In genomic region chr7:70595741-70596574, GRCh38 we compare ENCODE assay signal across 8 cellular contexts.
A peak's percentile ranks its signal among the peaks of the same experiment; 100 is the strongest.
DNase-seq lines count a peak whose midpoint lies in the region; ATAC-seq and TF ChIP-seq lines count a peak whose summit lies in the region.

No MANE protein-coding gene starts in this region.

- no peaks in the 10 kb centered on the region for H3K36me3 ChIP-seq in IMR-90 (ENCODE audit: control insufficient read depth, insufficient read depth, low read length)
- H3K36me3 ChIP-seq in adipocyte (ENCODE audit: control insufficient read depth, insufficient read depth, low read length, severe bottlenecking) = no peaks in the 10 kb centered on the region
- no peaks in the 10 kb centered on the region for H3K36me3 ChIP-seq in stomach

- no peak overlapping the region for H4K91ac ChIP-seq in IMR-90 (ENCODE audit: insufficient read depth, low read depth, low read length)

- no peak overlapping the region for H3K27ac ChIP-seq in IMR-90 (ENCODE audit: insufficient read depth, low read length)
- H3K27ac ChIP-seq in stomach = peak overlapping the region in 2 of 5 donors; percentile 19 to 60

- no peak for TF ChIP-seq POLR2A in IMR-90 (IDR thresholded peaks at IDR 0.05; ENCODE audit: low read depth, low read length)
- TF ChIP-seq POLR2A in stomach (IDR thresholded peaks at IDR 0.05) = no peak

- H3K27me3 ChIP-seq in IMR-90 (ENCODE audit: control insufficient read depth, insufficient read depth, low read length) = peaks cover 15% of the 10 kb centered on the region
- H3K27me3 ChIP-seq in adipocyte (replicated peaks; ENCODE audit: control insufficient read depth, insufficient read depth, low read length) = peaks cover 17% of the 10 kb centered on the region
- peaks cover 0 to 21% (median 16%) of the 10 kb centered on the region in 3 donors for H3K27me3 ChIP-seq in stomach

- H3K4me1 ChIP-seq in IMR-90 (ENCODE audit: control insufficient read depth, insufficient read depth, low read length) (no peaks in the 10 kb centered on the region), adipocyte (ENCODE audit: control insufficient read depth, insufficient read depth, low read length) (no peaks in the 10 kb centered on the region), stomach (peaks cover 0 to 35% (median 16%) of the 10 kb centered on the region in 4 donors)

- H2AK9ac ChIP-seq in IMR-90 (replicated peaks; ENCODE audit: low read depth, low read length, poor library complexity) = no peak overlapping the region

- no peak overlapping the region for H3K14ac ChIP-seq in IMR-90 (replicated peaks; ENCODE audit: low read depth, low read length)

- H2AFZ ChIP-seq in IMR-90 (replicated peaks; ENCODE audit: low read length, poor library complexity) = peak overlapping the region; percentile 56

- no peak overlapping the region for H2AK5ac ChIP-seq in IMR-90 (ENCODE audit: low read depth, low read length)

- ATAC-seq in IMR-90 (ENCODE audit: low read depth) = peak; percentile 57

- intact Hi-C loops in IMR-90 (cut with micrococcal nuclease) (no loop called here), stomach (cut with DNase I; ENCODE audit: low total_unique reads) (no loop called here)

- TF ChIP-seq EP300 in stomach (IDR thresholded peaks at IDR 0.05) = no peak

- no peak for TF ChIP-seq RAD21 in IMR-90 (IDR thresholded peaks at IDR 0.05; ENCODE audit: low read length)

- no peaks in the 10 kb centered on the region for H3K79me1 ChIP-seq in IMR-90 (ENCODE audit: low read depth in 1 of 2, low read length in 2 of 2)

- in situ Hi-C loops in IMR-90 (cut with MboI; ENCODE audit: low sequenced_read_pairs) = no loop called here

- no peak overlapping the region for H3K23ac ChIP-seq in IMR-90 (ENCODE audit: low read depth, low read length)

- 4% methylated on average over 32 of the region's 81 CpGs; no CpG with 5 or more reads in 1 of the 2 experiments for WGBS in IMR-90 (ENCODE audit: extremely low coverage in 2 of 2, insufficient read length in 1 of 2), 2 experiments
- WGBS in stomach, 5 donors = 3 to 10% (median 3%) methylated on average over 26 to 81 of the region's 81 CpGs

- H3K4me3 ChIP-seq in IMR-90 (ENCODE audit: insufficient read depth, low read depth, low read length) (no peak overlapping the region), adipocyte (ENCODE audit: low read length) (peak overlapping the region; percentile 46), stomach (peak overlapping the region; percentile 47 to 59 (median 50))

- H3K9me3 ChIP-seq in IMR-90 (ENCODE audit: control insufficient read depth, insufficient read depth, low read length) = no peaks in the 10 kb centered on the region
- H3K9me3 ChIP-seq in adipocyte (ENCODE audit: control insufficient read depth, low read length) = peaks cover 2% of the 10 kb centered on the region
- peaks cover 0 to 4% (median 0%) of the 10 kb centered on the region in 4 donors for H3K9me3 ChIP-seq in stomach

- H2BK120ac ChIP-seq in IMR-90 (ENCODE audit: low read depth, low read length) = no peak overlapping the region

- H2BK15ac ChIP-seq in IMR-90 (ENCODE audit: low read depth, low read length) = no peak overlapping the region

- H3K9ac ChIP-seq in IMR-90 (ENCODE audit: low read depth, low read length) (no peak overlapping the region), adipocyte (ENCODE audit: low read length) (no peak overlapping the region)

- no TSS peak for BruUV-seq in IMR-90 (replicated peaks; lab: Mats Ljungman, UMichigan)

- H3K4ac ChIP-seq in IMR-90 (ENCODE audit: low read depth, low read length) = no peak overlapping the region

- no peak overlapping the region for H3K18ac ChIP-seq in IMR-90 (ENCODE audit: low read depth, low read length)

- no peak overlapping the region for H2BK20ac ChIP-seq in IMR-90 (ENCODE audit: low read depth, low read length)

- dilution Hi-C loops in IMR-90 (cut with HindIII; ENCODE audit: low sequenced_read_pairs, unreplicated experiment) = no loop called here

- H3K4me2 ChIP-seq in IMR-90 (ENCODE audit: low read depth, low read length) = no peak overlapping the region; the same call in 1 of the 2 replicates

- TF ChIP-seq CTCF in IMR-90 (conservative IDR thresholded peaks at IDR 0.05; ENCODE audit: low read depth, low read length) (no peak), stomach (IDR thresholded peaks at IDR 0.05) (no peak)

- no peak overlapping the region for H4K5ac ChIP-seq in IMR-90 (ENCODE audit: low read depth, low read length)

- no peak overlapping the region for H4K8ac ChIP-seq in IMR-90 (ENCODE audit: low read depth in 2 of 2, low read length in 2 of 2)

- H3K56ac ChIP-seq in IMR-90 (ENCODE audit: extremely low read depth, insufficient read depth, low read length) = no peak overlapping the region

- CTCF ChIA-PET in IMR-90 (lab: Yijun Ruan, JAX) = no interaction called here

- H3K9me1 ChIP-seq in IMR-90 (ENCODE audit: insufficient read depth, low read length) = no peaks in the 10 kb centered on the region

- DNase-seq in GM03348 (ENCODE audit: low spot score) (peak; percentile 61), IMR-90 (no peak), adipocyte (ENCODE audit: low read depth) (no peak), left kidney (ENCODE audit: low read depth, low spot score) (peak; percentile 73), stomach (peak; percentile 33), epidermal melanocyte (ENCODE audit: insufficient read length, low spot score) (no peak), NCI-H524 treated with DMSO at 0.1 percent for 48 hours (lab: John Stamatoyannopoulos, UW) (no peak), T-helper 1 cell (no peak)

- H4K20me1 ChIP-seq in IMR-90 (ENCODE audit: insufficient read depth, low read length) = no peaks in the 10 kb centered on the region

- POLR2A ChIA-PET in IMR-90 (lab: Charles Lee; ENCODE audit: unreplicated experiment) = no interaction called here

- H2BK5ac ChIP-seq in IMR-90 (ENCODE audit: low read depth, low read length, poor library complexity, severe bottlenecking) = no peak overlapping the region

TF ChIP-seq in IMR-90, 13 proteins besides CTCF, POLR2A, EP300 and RAD21:
- TF ChIP-seq CEBPB (IDR thresholded peaks at IDR 0.05; ENCODE audit: low read depth, low read length) = no peak
- TF ChIP-seq SMC3 (IDR thresholded peaks at IDR 0.05; ENCODE audit: low read depth, low read length) = no peak
- TF ChIP-seq RFX5 (IDR thresholded peaks at IDR 0.05; ENCODE audit: low read depth, low read length) = no peak
- no peak for TF ChIP-seq USF2 (IDR thresholded peaks at IDR 0.05; ENCODE audit: low read depth, low read length)
- TF ChIP-seq RCOR1 (IDR thresholded peaks at IDR 0.05; ENCODE audit: insufficient replicate concordance, low read length) = no peak
- no peak for TF ChIP-seq NFE2L2 (IDR thresholded peaks at IDR 0.05; ENCODE audit: low read depth, low read length)
- TF ChIP-seq MAFK (IDR thresholded peaks at IDR 0.05; ENCODE audit: low read depth, low read length) = no peak
- TF ChIP-seq, protein P1, sequence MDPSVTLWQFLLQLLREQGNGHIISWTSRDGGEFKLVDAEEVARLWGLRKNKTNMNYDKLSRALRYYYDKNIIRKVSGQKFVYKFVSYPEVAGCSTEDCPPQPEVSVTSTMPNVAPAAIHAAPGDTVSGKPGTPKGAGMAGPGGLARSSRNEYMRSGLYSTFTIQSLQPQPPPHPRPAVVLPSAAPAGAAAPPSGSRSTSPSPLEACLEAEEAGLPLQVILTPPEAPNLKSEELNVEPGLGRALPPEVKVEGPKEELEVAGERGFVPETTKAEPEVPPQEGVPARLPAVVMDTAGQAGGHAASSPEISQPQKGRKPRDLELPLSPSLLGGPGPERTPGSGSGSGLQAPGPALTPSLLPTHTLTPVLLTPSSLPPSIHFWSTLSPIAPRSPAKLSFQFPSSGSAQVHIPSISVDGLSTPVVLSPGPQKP (IDR thresholded peaks at IDR 0.05; ENCODE audit: borderline replicate concordance, low read depth, low read length) = no peak
- TF ChIP-seq BHLHE40 (IDR thresholded peaks at IDR 0.05; ENCODE audit: low read depth, low read length) = no peak
- no peak for TF ChIP-seq FOS (IDR thresholded peaks at IDR 0.05; ENCODE audit: low read depth, low read length)
- no peak for TF ChIP-seq CHD1 (IDR thresholded peaks at IDR 0.05; ENCODE audit: low read depth, low read length)
- no peak for TF ChIP-seq MAZ (IDR thresholded peaks at IDR 0.05; ENCODE audit: borderline replicate concordance, low read depth, low read length)
- TF ChIP-seq MXI1 (IDR thresholded peaks at IDR 0.05; ENCODE audit: borderline replicate concordance, low read depth, low read length) = no peak

Comparison
In these comparisons a context has a peak if more than half of its experiments do, and no peak if none do; other contexts are left out.
1. DNase-seq: peak in GM03348 (single experiment), left kidney (single experiment) and stomach (single experiment); none in IMR-90 (single experiment), adipocyte (single experiment), epidermal melanocyte (single experiment), NCI-H524 treated with DMSO at 0.1 percent for 48 hours (single experiment) and T-helper 1 cell (0 of 5).